ENCODE assay signal across 8 cellular contexts in genomic region chr15:100873029-100873677, GRCh38. TPM values are rescaled to one million over a fixed set of nuclear protein-coding genes. Genes with fewer than 3 reads are reported as not detected.
DNase-seq lines count a peak whose midpoint lies in the region; ATAC-seq, FAIRE-seq and TF ChIP-seq lines count a peak whose summit lies in the region.

No MANE protein-coding gene starts in this region.

- no peak overlapping the region for H3K4me3 Mint-ChIP-seq in natural killer cell treated with Interleukin-12 subunit alpha and Interleukin-12 subunit beta and Interleukin-15 and Interleukin-18, amount 100 ng/mL, for 72 hours

- H3K4me2 ChIP-seq in A549 = no peak overlapping the region

- WGBS in A549 (ENCODE audit: missing lambda C conversion rate) = 16% methylated on average over 2 of the region's 2 CpGs
- WGBS in esophagus squamous epithelium, 2 donors = 11 to 19% methylated on average over 2 of the region's 2 CpGs
- 35 to 46% methylated on average over 2 of the region's 2 CpGs for WGBS in aorta, 2 donors

- no peaks in the 10 kb centered on the region for H3K9me3 Mint-ChIP-seq in natural killer cell treated with Interleukin-12 subunit alpha and Interleukin-12 subunit beta and Interleukin-15 and Interleukin-18, amount 100 ng/mL, for 72 hours

- H3K36me3 ChIP-seq in esophagus squamous epithelium = no peaks in the 10 kb centered on the region
- H3K36me3 ChIP-seq in aorta (ENCODE audit: control insufficient read depth in 1 of 2, insufficient read depth in 2 of 2, low read length in 1 of 2) = no peaks in the 10 kb centered on the region

- H3K9me3 ChIP-seq in A549 = peaks cover 10% of the 10 kb centered on the region
- no peaks in the 10 kb centered on the region for H3K9me3 ChIP-seq in esophagus squamous epithelium
- no peaks in the 10 kb centered on the region for H3K9me3 ChIP-seq in aorta (ENCODE audit: control insufficient read depth, low read length)

- TF ChIP-seq EP300 in A549 (IDR thresholded peaks at IDR 0.05) = no peak

- H3K4me1 ChIP-seq in A549 = no peaks in the 10 kb centered on the region
- H3K4me1 ChIP-seq in esophagus squamous epithelium = peaks cover 0 to 11% (median 3%) of the 10 kb centered on the region in 3 donors
- no peaks in the 10 kb centered on the region for H3K4me1 ChIP-seq in aorta (ENCODE audit: control insufficient read depth in 1 of 2, insufficient read depth in 2 of 2, low read length in 2 of 2)

- peaks cover 30 to 31% of the 10 kb centered on the region in 2 donors for H3K27me3 Mint-ChIP-seq in natural killer cell treated with Interleukin-12 subunit alpha and Interleukin-12 subunit beta and Interleukin-15 and Interleukin-18, amount 100 ng/mL, for 72 hours

- CTCF ChIA-PET in A549 (lab: Yijun Ruan, JAX) = interaction anchor here (0.5 to 6.3 kb wide), 90 partner anchors 9 to 423 kb away, joined by 3 to 117 read pairs (median 5); no protein-coding TSS in a partner anchor

- H3K27ac ChIP-seq in A549 (no peak overlapping the region), esophagus squamous epithelium (peak overlapping the region in 1 of 4 donors; percentile 32), aorta (ENCODE audit: low read depth in 1 of 2, low read length in 2 of 2) (no peak overlapping the region)

- POLR2A ChIA-PET in A549 (lab: Yijun Ruan, JAX) = interaction anchor here (1.5 kb wide), 1 partner anchor 152 kb away, joined by 7 read pairs; no protein-coding TSS in a partner anchor

- peaks cover 0 to 3% of the 10 kb centered on the region in 2 donors for H3K4me1 Mint-ChIP-seq in natural killer cell treated with Interleukin-12 subunit alpha and Interleukin-12 subunit beta and Interleukin-15 and Interleukin-18, amount 100 ng/mL, for 72 hours (ENCODE audit: low read depth in 2 of 2)

- H3K36me3 Mint-ChIP-seq in natural killer cell treated with Interleukin-12 subunit alpha and Interleukin-12 subunit beta and Interleukin-15 and Interleukin-18, amount 100 ng/mL, for 72 hours = no peaks in the 10 kb centered on the region

- peak; percentile 80 to 89 for TF ChIP-seq RAD21 in A549 (conservative IDR thresholded peaks at IDR 0.05 in 1 of 2, IDR thresholded peaks at IDR 0.05 in 1 of 2)

- H3K27me3 ChIP-seq in esophagus squamous epithelium (peaks cover 0 to 10% (median 0%) of the 10 kb centered on the region in 4 donors), aorta (ENCODE audit: control insufficient read depth in 1 of 2, insufficient read depth in 2 of 2, low read length in 1 of 2) (no peaks in the 10 kb centered on the region)

- TF ChIP-seq CTCF in A549 (IDR thresholded peaks at IDR 0.05) (peak; percentile 91), GM12864 (IDR thresholded peaks at IDR 0.05; ENCODE audit: low read depth, low read length, missing control alignments) (peak; percentile 90), esophagus squamous epithelium (IDR thresholded peaks at IDR 0.05) (peak; percentile 90 to 96 (median 93))

- peak; percentile 88 to 91 for DNase-seq in A549 (ENCODE audit: low read depth in 1 of 2, low spot score in 1 of 2)
- DNase-seq in GM12864 (ENCODE audit: low read depth) = peak; percentile 35
- peak; percentile 57 for DNase-seq in NCI-H526 treated with DMSO at 0.1 percent for 48 hours (lab: John Stamatoyannopoulos, UW)
- peak; percentile 47 to 58 for DNase-seq in activated CD4-positive, alpha-beta T cell treated with anti-CD3 and anti-CD28 coated beads, Interleukin-2, amount 50 U/mL, for 48 hours
- no peak for DNase-seq in esophagus squamous epithelium (lab: John Stamatoyannopoulos, UW)
- peak; percentile 69 for DNase-seq in natural killer cell treated with Interleukin-12 subunit alpha and Interleukin-12 subunit beta and Interleukin-15 and Interleukin-18, amount 100 ng/mL, for 72 hours (ENCODE audit: low spot score)
- DNase-seq in aorta = peak in 1 of 2 donors; percentile 56

- H3K4me3 ChIP-seq in A549 (no peak overlapping the region), GM12864 (ENCODE audit: low read depth, low read length) (no peak overlapping the region), esophagus squamous epithelium (no peak overlapping the region), aorta (ENCODE audit: low read length in 2 of 2) (no peak overlapping the region)

- no peak overlapping the region for H3K27ac Mint-ChIP-seq in natural killer cell treated with Interleukin-12 subunit alpha and Interleukin-12 subunit beta and Interleukin-15 and Interleukin-18, amount 100 ng/mL, for 72 hours

- intact Hi-C loops in esophagus squamous epithelium (cut with DNase I) = loop anchor here (5.0 kb wide), 1 partner anchor 241 kb away; no protein-coding TSS in a partner anchor
- intact Hi-C loops in aorta (cut with DNase I) = loop anchor here in 1 of 2 donors (1.0 kb wide), 1 partner anchor 245 kb away; no protein-coding TSS in a partner anchor

- peak; percentile 99 for FAIRE-seq in A549 (lab: Jason Lieb, UNC)

- ATAC-seq in A549 (peak; percentile 72 to 87), HG03159 (IDR thresholded peaks at IDR 0.05; ENCODE audit: unreplicated experiment) (peak; percentile 63), aorta (ENCODE audit: low FRiP score) (peak; percentile 86)
- peak in 1 of 2 donors; percentile 59 for ATAC-seq in natural killer cell treated with Interleukin-12 subunit alpha and Interleukin-12 subunit beta and Interleukin-15 and Interleukin-18, amount 100 ng/mL, for 72 hours

- no peak for TF ChIP-seq POLR2A in A549 (IDR thresholded peaks at IDR 0.05; ENCODE audit: low read length)
- no peak for TF ChIP-seq POLR2A in esophagus squamous epithelium (IDR thresholded peaks at IDR 0.05)

TF ChIP-seq in A549, 52 proteins besides CTCF, POLR2A, EP300 and RAD21:
- peak; percentile 55 to 87; a peak in 3 of 4 replicates for TF ChIP-seq CEBPB (IDR thresholded peaks at IDR 0.05)
- TF ChIP-seq NR3C1 (IDR thresholded peaks at IDR 0.05) = no peak
- peak; percentile 18 for TF ChIP-seq MAFK (IDR thresholded peaks at IDR 0.05; ENCODE audit: partially characterized antibody)
- TF ChIP-seq BHLHE40 (IDR thresholded peaks at IDR 0.05; ENCODE audit: low read depth, low read length) = no peak
- no peak for TF ChIP-seq USF2 (IDR thresholded peaks at IDR 0.05)
- TF ChIP-seq, protein P1, sequence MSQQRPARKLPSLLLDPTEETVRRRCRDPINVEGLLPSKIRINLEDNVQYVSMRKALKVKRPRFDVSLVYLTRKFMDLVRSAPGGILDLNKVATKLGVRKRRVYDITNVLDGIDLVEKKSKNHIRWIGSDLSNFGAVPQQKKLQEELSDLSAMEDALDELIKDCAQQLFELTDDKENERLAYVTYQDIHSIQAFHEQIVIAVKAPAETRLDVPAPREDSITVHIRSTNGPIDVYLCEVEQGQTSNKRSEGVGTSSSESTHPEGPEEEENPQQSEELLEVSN (IDR thresholded peaks at IDR 0.05; ENCODE audit: borderline replicate concordance, low read depth) = no peak
- TF ChIP-seq SMC3 (IDR thresholded peaks at IDR 0.05) = peak; percentile 95
- TF ChIP-seq POLR2AphosphoS2 (conservative IDR thresholded peaks at IDR 0.05; ENCODE audit: low read length) = no peak
TF ChIP-seq in A549: peak in this region for 3.

RNA-seq across cellular contexts. Expression of gene ALDH1A3, which starts 6.5 kb away (rescaled TPM):
- polyA plus RNA-seq in A549 (2011; rRNA removed) (9.3 and 11.9 TPM in 2 replicates), A549 (2017; fragmentation: RNase III; extraction: RNeasy Plus Mini Kit Qiagen cat#74134 plus additional on column Dnase treatment) (11.5 to 13.9 TPM (median 12.2 TPM) in 3 replicates), aorta (1 to 10 TPM; 4.5 to 6.4 TPM)
- polyA plus RNA-seq in A549 (2012; cell fraction: cytosol; rRNA removed) = 13.4 and 14.7 TPM in 2 replicates
- 8.6 and 10.3 TPM in 2 replicates for polyA plus RNA-seq in A549 (2012; cell fraction: nucleus; rRNA removed)
- 3.8 and 4.2 TPM in 2 replicates for polyA minus RNA-seq in A549 (2011; rRNA and poly(A)+ RNA removed)
- total RNA-seq in esophagus squamous epithelium (10 to 100 TPM; 31.9 to 63.0 (median 38.1) TPM), aorta (10 to 100 TPM in 1 of 2 donors, 1 to 10 TPM in 1; 7.0 to 19.0 TPM)
- total RNA-seq in natural killer cell treated with Interleukin-12 subunit alpha and Interleukin-12 subunit beta and Interleukin-15 and Interleukin-18, amount 100 ng/mL, for 72 hours = not detected

RNA-seq across cellular contexts. Expression of gene LRRK1, which starts 46.0 kb away (rescaled TPM):
- polyA plus RNA-seq in A549 (2011; rRNA removed) (12.2 and 14.5 TPM in 2 replicates), A549 (2017; fragmentation: RNase III; extraction: RNeasy Plus Mini Kit Qiagen cat#74134 plus additional on column Dnase treatment) (17.7 to 19.5 TPM (median 18.6 TPM) in 3 replicates), aorta (1 to 10 TPM; 4.0 to 6.6 TPM)
- 16.0 and 20.2 TPM in 2 replicates for polyA plus RNA-seq in A549 (2012; cell fraction: cytosol; rRNA removed)
- polyA plus RNA-seq in A549 (2012; cell fraction: nucleus; rRNA removed) = 54.6 and 61.1 TPM in 2 replicates
- polyA minus RNA-seq in A549 (2011; rRNA and poly(A)+ RNA removed) = 29.3 and 34.0 TPM in 2 replicates
- total RNA-seq in esophagus squamous epithelium (10 to 100 TPM in 2 of 4 donors, 1 to 10 TPM in 2; 5.7 to 12.0 (median 10.0) TPM), aorta (10 to 100 TPM; 20.0 to 34.0 TPM)
- total RNA-seq in natural killer cell treated with Interleukin-12 subunit alpha and Interleukin-12 subunit beta and Interleukin-15 and Interleukin-18, amount 100 ng/mL, for 72 hours = under 1 TPM; 0.17 to 0.70 TPM

Comparison
In these comparisons a context has a peak if more than half of its experiments do, and no peak if none do; other contexts are left out.
1. RNA of gene ALDH1A3, which starts 6.5 kb away (total RNA-seq): 31.9 to 63.0 TPM in esophagus squamous epithelium and 7.0 to 19.0 TPM in aorta; not detected in natural killer cell treated with Interleukin-12 subunit alpha and Interleukin-12 subunit beta and Interleukin-15 and Interleukin-18, amount 100 ng/mL, for 72 hours; every median in the first group is over 4 times any median in the second.
2. Peak in every context shown above with its lines, with median percentiles within 50 percentile points of each other: CTCF ChIP-seq.